ENCODE assay signal across 19 cellular contexts in the genomic region with DNA sequence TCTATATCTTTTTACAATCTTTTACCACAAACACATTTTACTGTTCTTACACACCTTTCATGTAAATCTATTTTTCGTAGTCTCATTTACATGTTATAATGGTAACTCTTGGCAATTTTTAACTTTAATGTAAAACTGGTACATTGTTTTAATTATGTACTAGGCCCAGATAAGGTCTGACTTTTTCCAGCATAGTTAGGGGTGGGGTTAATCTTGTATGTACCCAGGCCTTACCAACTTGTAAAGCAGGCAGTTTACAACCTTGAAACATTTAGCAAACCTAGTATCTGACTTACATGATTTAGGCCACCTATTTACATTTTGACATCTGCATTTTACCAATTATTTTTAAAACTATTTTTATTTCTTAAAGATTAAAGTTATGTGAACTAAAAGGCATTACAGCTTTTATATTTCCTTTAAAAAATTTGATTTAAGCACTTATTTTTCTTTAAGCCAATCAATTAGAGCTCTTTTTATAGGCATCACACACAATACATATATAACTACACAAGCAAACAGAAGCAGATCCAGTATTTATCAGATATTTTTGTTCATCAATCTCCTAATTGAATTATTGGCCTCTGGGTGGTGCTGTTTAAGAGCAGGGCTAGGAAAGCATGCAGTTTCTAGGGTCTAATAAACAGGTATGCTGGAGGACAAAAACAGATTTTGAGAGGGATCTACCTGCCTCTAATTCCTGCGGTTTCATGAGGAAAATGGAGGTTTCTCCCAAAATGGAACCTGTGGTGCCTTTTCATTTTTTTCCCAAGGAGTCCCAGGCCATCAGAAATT.
"Had no signal": no experiment of that assay in that cellular context is flagged by ENCODE, and none has a peak within 500 bp of the region (broad histone marks: within the 10 kb centered on the region; RNA-seq: fewer than 3 reads in every experiment).

No MANE protein-coding gene starts in this region.

- ATAC-seq: activated naive CD4-positive, alpha-beta T cell treated with anti-CD3 and anti-CD28 coated beads, Interleukin-2, amount 50 U/mL, for 72 hours; gastrocnemius medialis; left ventricle myocardium superior; naive thymus-derived CD4-positive, alpha-beta T cell; psoas muscle; right cardiac atrium had no signal

- H3K4me3 ChIP-seq: adrenal gland, gastrocnemius medialis, neural progenitor cell, psoas muscle, tibial nerve had no signal

- H2AFZ ChIP-seq: neural progenitor cell had no signal

- FAIRE-seq: astrocyte, bronchial epithelial cell, urothelium cell line had no signal

- DNase-seq: activated CD4-positive, alpha-beta T cell treated with anti-CD3 and anti-CD28 coated beads, Interleukin-2, amount 50 U/mL, for 4 hours; activated gamma-delta T cell treated with Interleukin-2 at 50 U/mL for 16 hours; adrenal gland; cerebellar nuclear complex; gastrocnemius medialis; head of caudate nucleus; left ventricle myocardium superior; mesenchymal stem cell; naive thymus-derived CD4-positive, alpha-beta T cell; psoas muscle; right cardiac atrium; T-helper 2 cell had no signal

- H3K4me1 Mint-ChIP-seq: naive thymus-derived CD4-positive, alpha-beta T cell; neural progenitor cell had no signal

- H3K27me3 Mint-ChIP-seq: naive thymus-derived CD4-positive, alpha-beta T cell; stimulated activated naive CD8-positive, alpha-beta T cell treated with anti-CD3 and anti-CD28 coated beads, Interleukin-15, Interleukin-2, amounts not matched to agents 100 ng/mL and 50 ng/mL, for 24 hours had no signal

- H3K9ac ChIP-seq: neural progenitor cell had no signal

- H3K36me3 ChIP-seq: adrenal gland, gastrocnemius medialis had no signal

- H3K27me3 ChIP-seq: adrenal gland, gastrocnemius medialis, neural progenitor cell, tibial nerve had no signal

- H3K4me2 ChIP-seq: neural progenitor cell had no signal

- H3K27ac ChIP-seq: adrenal gland, gastrocnemius medialis, neural progenitor cell, psoas muscle, tibial nerve had no signal

- H3K4me3 Mint-ChIP-seq: naive thymus-derived CD4-positive, alpha-beta T cell; neural progenitor cell; stimulated activated naive CD8-positive, alpha-beta T cell treated with anti-CD3 and anti-CD28 coated beads, Interleukin-15, Interleukin-2, amounts not matched to agents 100 ng/mL and 50 ng/mL, for 24 hours had no signal

- H3K27ac Mint-ChIP-seq: naive thymus-derived CD4-positive, alpha-beta T cell; neural progenitor cell; stimulated activated naive CD8-positive, alpha-beta T cell treated with anti-CD3 and anti-CD28 coated beads, Interleukin-15, Interleukin-2, amounts not matched to agents 100 ng/mL and 50 ng/mL, for 24 hours had no signal

- H3K4me1 ChIP-seq: adrenal gland, gastrocnemius medialis, neural progenitor cell, psoas muscle, tibial nerve had no signal
